ENCODE assay signal across 8 cellular contexts in the genomic region with DNA sequence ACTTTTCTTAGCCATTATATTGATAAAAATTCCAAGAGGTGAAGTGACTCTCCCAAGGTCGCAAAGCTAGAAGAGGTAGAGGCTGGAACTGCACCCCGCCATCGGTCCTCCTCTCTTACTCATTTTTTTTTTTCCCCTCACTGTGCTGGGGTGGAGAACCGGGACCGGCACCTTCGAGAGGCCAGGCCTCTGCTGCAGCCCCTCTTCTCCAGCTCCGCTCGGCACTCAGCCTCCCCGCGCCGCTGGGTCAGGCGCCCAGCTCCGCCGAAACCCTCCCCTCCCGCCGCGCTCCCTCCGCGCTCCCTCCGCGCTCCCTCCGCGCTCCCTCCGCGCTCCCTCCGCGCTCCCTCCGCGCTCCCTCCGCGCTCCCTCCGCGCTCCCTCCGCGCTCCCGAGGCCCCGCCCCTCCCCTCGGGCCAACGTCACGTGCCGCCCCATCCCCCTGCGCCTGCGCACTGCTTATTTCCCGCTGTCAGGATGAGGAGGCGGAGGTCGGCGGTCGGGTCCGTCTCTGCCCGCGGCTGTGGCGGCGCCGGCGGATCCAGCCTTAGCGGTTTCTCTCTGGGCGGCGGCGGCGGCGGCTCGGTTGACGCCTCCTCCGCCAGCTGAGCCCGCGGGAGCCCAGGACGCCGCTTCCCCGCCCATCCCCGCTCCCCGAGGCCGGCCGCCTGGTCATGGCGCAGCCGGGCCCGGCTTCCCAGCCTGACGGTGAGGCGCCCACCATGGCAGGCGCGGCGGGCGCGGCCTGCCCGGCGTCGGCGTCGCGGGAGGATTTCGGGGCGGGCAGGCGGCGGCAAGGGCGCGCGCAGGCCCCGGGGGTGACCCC. TPM values are rescaled to one million over a fixed set of nuclear protein-coding genes. Genes with fewer than 3 reads are reported as not detected.
DNase-seq lines count a peak whose midpoint lies in the region; ATAC-seq and TF ChIP-seq lines count a peak whose summit lies in the region.

A gene with protein sequence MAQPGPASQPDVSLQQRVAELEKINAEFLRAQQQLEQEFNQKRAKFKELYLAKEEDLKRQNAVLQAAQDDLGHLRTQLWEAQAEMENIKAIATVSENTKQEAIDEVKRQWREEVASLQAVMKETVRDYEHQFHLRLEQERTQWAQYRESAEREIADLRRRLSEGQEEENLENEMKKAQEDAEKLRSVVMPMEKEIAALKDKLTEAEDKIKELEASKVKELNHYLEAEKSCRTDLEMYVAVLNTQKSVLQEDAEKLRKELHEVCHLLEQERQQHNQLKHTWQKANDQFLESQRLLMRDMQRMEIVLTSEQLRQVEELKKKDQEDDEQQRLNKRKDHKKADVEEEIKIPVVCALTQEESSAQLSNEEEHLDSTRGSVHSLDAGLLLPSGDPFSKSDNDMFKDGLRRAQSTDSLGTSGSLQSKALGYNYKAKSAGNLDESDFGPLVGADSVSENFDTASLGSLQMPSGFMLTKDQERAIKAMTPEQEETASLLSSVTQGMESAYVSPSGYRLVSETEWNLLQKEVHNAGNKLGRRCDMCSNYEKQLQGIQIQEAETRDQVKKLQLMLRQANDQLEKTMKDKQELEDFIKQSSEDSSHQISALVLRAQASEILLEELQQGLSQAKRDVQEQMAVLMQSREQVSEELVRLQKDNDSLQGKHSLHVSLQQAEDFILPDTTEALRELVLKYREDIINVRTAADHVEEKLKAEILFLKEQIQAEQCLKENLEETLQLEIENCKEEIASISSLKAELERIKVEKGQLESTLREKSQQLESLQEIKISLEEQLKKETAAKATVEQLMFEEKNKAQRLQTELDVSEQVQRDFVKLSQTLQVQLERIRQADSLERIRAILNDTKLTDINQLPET (plus strand): TSS at position 471 of the 825 bp plus-strand sequence. CDS start 203 bp downstream, at position 674.

- H3K79me2 ChIP-seq in Karpas-422 (ENCODE audit: low read length) (peaks cover 45% of the 10 kb centered on the region), fibroblast of lung (ENCODE audit: control insufficient read depth, insufficient read depth, low read length) (peaks cover 43% of the 10 kb centered on the region)

- intact Hi-C loops in Caco-2 (cut with micrococcal nuclease; ENCODE audit: unreplicated experiment) = no loop called here
- intact Hi-C loops in naive thymus-derived CD4-positive, alpha-beta T cell (cut with micrococcal nuclease) = loop anchor here (1.0 to 2.0 kb wide), 8 partner anchors 17 to 572 kb away; a partner anchor contains a TSS

- H3K27me3 ChIP-seq in Caco-2 (replicated peaks; ENCODE audit: control insufficient read depth, insufficient read depth, low read length) (no peaks in the 10 kb centered on the region), Karpas-422 (ENCODE audit: low read length) (no peaks in the 10 kb centered on the region), fibroblast of lung (ENCODE audit: control insufficient read depth, insufficient read depth, low read length) (no peaks in the 10 kb centered on the region)
- no peaks in the 10 kb centered on the region for H3K27me3 ChIP-seq in naive thymus-derived CD4-positive, alpha-beta T cell (ENCODE audit: control insufficient read depth in 2 of 2, insufficient read depth in 2 of 2, low read length in 2 of 2)

- H3K9me3 Mint-ChIP-seq in Caco-2 (ENCODE audit: unreplicated experiment) = no peaks in the 10 kb centered on the region
- peaks cover 0 to 2% (median 0%) of the 10 kb centered on the region in 11 donors for H3K9me3 Mint-ChIP-seq in naive thymus-derived CD4-positive, alpha-beta T cell
- no peaks in the 10 kb centered on the region for H3K9me3 Mint-ChIP-seq in stimulated activated memory B cell treated with anti-CD40 and anti-IgM and Interleukin-4, amounts not matched to agents 10 μg/mL and 1 μg/mL and 100 μg/mL, for 72 hours

- peaks cover 7% of the 10 kb centered on the region for H3K4me1 Mint-ChIP-seq in Caco-2 (ENCODE audit: low read depth, unreplicated experiment)
- H3K4me1 Mint-ChIP-seq in naive thymus-derived CD4-positive, alpha-beta T cell = peaks cover 24 to 47% (median 37%) of the 10 kb centered on the region in 7 donors
- peaks cover 37% of the 10 kb centered on the region for H3K4me1 Mint-ChIP-seq in stimulated activated memory B cell treated with anti-CD40 and anti-IgM and Interleukin-4, amounts not matched to agents 10 μg/mL and 1 μg/mL and 100 μg/mL, for 72 hours

- POLR2A ChIA-PET in Caco-2 (lab: Charles Lee) = interaction anchor here (0.7 kb wide), 1 partner anchor 13 kb away, joined by 5 read pairs; no protein-coding TSS in a partner anchor
- POLR2A ChIA-PET in naive thymus-derived CD4-positive, alpha-beta T cell (lab: Charles Lee) = interaction anchor here (0.5 to 1.9 kb wide), 19 partner anchors 9 to 1646 kb away, joined by 3 to 5 read pairs (median 3); a partner anchor contains a TSS

- H3K36me3 Mint-ChIP-seq in Caco-2 (ENCODE audit: insufficient read depth, unreplicated experiment) = no peaks in the 10 kb centered on the region
- peaks cover 0 to 9% (median 0%) of the 10 kb centered on the region in 5 donors for H3K36me3 Mint-ChIP-seq in naive thymus-derived CD4-positive, alpha-beta T cell
- peaks cover 9% of the 10 kb centered on the region for H3K36me3 Mint-ChIP-seq in stimulated activated memory B cell treated with anti-CD40 and anti-IgM and Interleukin-4, amounts not matched to agents 10 μg/mL and 1 μg/mL and 100 μg/mL, for 72 hours

- H3K36me3 ChIP-seq in Caco-2 (ENCODE audit: control insufficient read depth, insufficient read depth, low read length) = no peaks in the 10 kb centered on the region
- peaks cover 14% of the 10 kb centered on the region for H3K36me3 ChIP-seq in Karpas-422 (ENCODE audit: insufficient read depth, low read length)
- no peaks in the 10 kb centered on the region for H3K36me3 ChIP-seq in fibroblast of lung (ENCODE audit: control insufficient read depth, insufficient read depth, low read length)
- peaks cover 0 to 4% (median 0%) of the 10 kb centered on the region in 3 experiments for H3K36me3 ChIP-seq in naive thymus-derived CD4-positive, alpha-beta T cell (ENCODE audit: control insufficient read depth in 2 of 3, insufficient read depth in 3 of 3, low read length in 3 of 3)

- no peaks in the 10 kb centered on the region for H3K9me3 ChIP-seq in Caco-2
- no peaks in the 10 kb centered on the region for H3K9me3 ChIP-seq in Karpas-422 (ENCODE audit: low read length)
- H3K9me3 ChIP-seq in fibroblast of lung (ENCODE audit: control insufficient read depth, insufficient read depth, low read depth, low read length) = no peaks in the 10 kb centered on the region
- no peaks in the 10 kb centered on the region for H3K9me3 ChIP-seq in naive thymus-derived CD4-positive, alpha-beta T cell (ENCODE audit: control insufficient read depth in 2 of 3, low read length in 3 of 3)

- H3K27ac Mint-ChIP-seq in Caco-2 (ENCODE audit: unreplicated experiment) = peak within 1 kb of the TSS; percentile 50
- H3K27ac Mint-ChIP-seq in naive thymus-derived CD4-positive, alpha-beta T cell = peak within 1 kb of the TSS; percentile 64 to 93 (median 88)
- H3K27ac Mint-ChIP-seq in stimulated activated memory B cell treated with anti-CD40 and anti-IgM and Interleukin-4, amounts not matched to agents 10 μg/mL and 1 μg/mL and 100 μg/mL, for 72 hours = peak within 1 kb of the TSS; percentile 81

- H3K9ac ChIP-seq in Karpas-422 (ENCODE audit: low read length) (peak within 1 kb of the TSS; percentile 88), fibroblast of lung (ENCODE audit: insufficient read depth, low read length) (peak within 1 kb of the TSS; percentile 84)

- ATAC-seq in GM21515 (IDR thresholded peaks at IDR 0.05; ENCODE audit: unreplicated experiment) = peak; percentile 66
- ATAC-seq in naive thymus-derived CD4-positive, alpha-beta T cell = peak; percentile 94
- ATAC-seq in stimulated activated memory B cell treated with anti-CD40 and anti-IgM and Interleukin-4, amounts not matched to agents 10 μg/mL and 1 μg/mL and 100 μg/mL, for 72 hours = peak; percentile 91

- no peaks in the 10 kb centered on the region for H3K9me2 ChIP-seq in Karpas-422 (replicated peaks; ENCODE audit: insufficient read depth, low read length)

- CTCF ChIA-PET in Caco-2 (lab: Charles Lee) = no interaction called here
- CTCF ChIA-PET in naive thymus-derived CD4-positive, alpha-beta T cell (lab: Charles Lee) = interaction anchor here (0.8 to 1.2 kb wide), 2 partner anchors 28 to 83 kb away, joined by 3 read pairs; no protein-coding TSS in a partner anchor

- peak within 1 kb of the TSS; percentile 69 for H2AFZ ChIP-seq in Karpas-422 (ENCODE audit: low read length)
- H2AFZ ChIP-seq in fibroblast of lung (ENCODE audit: low read length) = peak within 1 kb of the TSS; percentile 80

- no peaks in the 10 kb centered on the region for H3K4me1 ChIP-seq in Caco-2
- H3K4me1 ChIP-seq in Karpas-422 (ENCODE audit: low read length) = peaks cover 38% of the 10 kb centered on the region
- peaks cover 2% of the 10 kb centered on the region for H3K4me1 ChIP-seq in fibroblast of lung (ENCODE audit: control insufficient read depth, extremely low read depth, insufficient read depth, low read length)
- H3K4me1 ChIP-seq in naive thymus-derived CD4-positive, alpha-beta T cell (ENCODE audit: control insufficient read depth in 2 of 2, insufficient read depth in 2 of 2, low read length in 2 of 2) = peaks cover 16 to 24% of the 10 kb centered on the region in 2 donors

- H3K4me3 Mint-ChIP-seq in Caco-2 (ENCODE audit: unreplicated experiment) = peak within 1 kb of the TSS; percentile 71
- peak within 1 kb of the TSS; percentile 72 to 95 (median 88) for H3K4me3 Mint-ChIP-seq in naive thymus-derived CD4-positive, alpha-beta T cell
- peak within 1 kb of the TSS; percentile 90 for H3K4me3 Mint-ChIP-seq in stimulated activated memory B cell treated with anti-CD40 and anti-IgM and Interleukin-4, amounts not matched to agents 10 μg/mL and 1 μg/mL and 100 μg/mL, for 72 hours

- H3K27me3 Mint-ChIP-seq in Caco-2 (ENCODE audit: insufficient read depth, unreplicated experiment) = no peaks in the 10 kb centered on the region
- H3K27me3 Mint-ChIP-seq in naive thymus-derived CD4-positive, alpha-beta T cell = no peaks in the 10 kb centered on the region
- H3K27me3 Mint-ChIP-seq in stimulated activated memory B cell treated with anti-CD40 and anti-IgM and Interleukin-4, amounts not matched to agents 10 μg/mL and 1 μg/mL and 100 μg/mL, for 72 hours = no peaks in the 10 kb centered on the region

- H3K4me2 ChIP-seq in Karpas-422 (ENCODE audit: low read depth, low read length, poor library complexity, severe bottlenecking) (peak within 1 kb of the TSS; percentile 96), fibroblast of lung (ENCODE audit: extremely low read depth, insufficient read depth, low read length) (peak within 1 kb of the TSS; percentile 88)

- peaks cover 24% of the 10 kb centered on the region; the same call in 1 of the 2 replicates for H4K20me1 ChIP-seq in Karpas-422 (ENCODE audit: insufficient read depth, low read depth, low read length)
- no peaks in the 10 kb centered on the region for H4K20me1 ChIP-seq in fibroblast of lung (ENCODE audit: control insufficient read depth, extremely low read depth, insufficient read depth, low read length)

- TF ChIP-seq CTCF in Caco-2 (IDR thresholded peaks at IDR 0.05; ENCODE audit: insufficient read depth in 1 of 2, low read depth in 1 of 2, low read length in 1 of 2, severe bottlenecking in 1 of 2, unreplicated experiment in 1 of 2) (no peak), fibroblast of lung (conservative IDR thresholded peaks at IDR 0.05 in 1 of 2, IDR thresholded peaks at IDR 0.05 in 1 of 2; ENCODE audit: low read depth in 1 of 2, low read length in 2 of 2) (peak in 1 of 2 donors; percentile 27)

- H3K4me3 ChIP-seq in Caco-2 (ENCODE audit: low read depth, low read length) (peak within 1 kb of the TSS; percentile 62), Karpas-422 (ENCODE audit: low read length) (peak within 1 kb of the TSS; percentile 99), fibroblast of lung (replicated peaks in 1 of 4; ENCODE audit: control extremely low read depth in 1 of 4, insufficient read depth in 1 of 4, low read depth in 3 of 4, low read length in 4 of 4) (peak within 1 kb of the TSS; percentile 65 to 93 (median 72))
- H3K4me3 ChIP-seq in naive thymus-derived CD4-positive, alpha-beta T cell (ENCODE audit: low read length) = peak within 1 kb of the TSS; percentile 54

- BruUV-seq in Caco-2 (replicated peaks; lab: Mats Ljungman, UMichigan) = no TSS peak

- DNase-seq in Caco-2 = peak; percentile 86 to 91
- peak; percentile 97 for DNase-seq in Karpas-422
- peak; percentile 82 for DNase-seq in RPMI7951 (ENCODE audit: low read depth)
- peak; percentile 91 to 93 for DNase-seq in activated T-helper 1 cell treated with anti-CD3 and anti-CD28 coated beads, Interleukin-2, amount 50 U/mL, for 16 hours (ENCODE audit: low read depth in 1 of 2, low spot score in 1 of 2)
- DNase-seq in fibroblast of lung (ENCODE audit: low read depth in 2 of 2) = peak; percentile 86 to 90
- peak; percentile 88 to 98 (median 92) for DNase-seq in naive thymus-derived CD4-positive, alpha-beta T cell

- H3K27ac ChIP-seq in Karpas-422 (ENCODE audit: low read length) (peak within 1 kb of the TSS; percentile 43), fibroblast of lung (ENCODE audit: insufficient read depth, low read length) (peak within 1 kb of the TSS; percentile 70)
- H3K27ac ChIP-seq in naive thymus-derived CD4-positive, alpha-beta T cell (ENCODE audit: low read depth, low read length) = peak within 1 kb of the TSS; percentile 86

RNA-seq across cellular contexts. Expression of the gene that starts here (rescaled TPM):
- total RNA-seq in Caco-2 (2022) = 21.8 and 22.4 TPM in 2 replicates
- total RNA-seq in Karpas-422 (2014; rRNA removed; shearing (Covaris generic); ENCODE audit: low replicate concordance) = 16.2 and 20.3 TPM in 2 replicates
- total RNA-seq in RPMI7951 (2014; rRNA removed; shearing (Covaris generic)) = 17.9 and 18.3 TPM in 2 replicates
- total RNA-seq in fibroblast of lung = 46.5 and 64.4 TPM in 2 replicates
- polyA plus RNA-seq in fibroblast of lung = 33.6 and 46.3 TPM in 2 replicates
- 32.0 and 38.7 TPM in 2 replicates for polyA plus RNA-seq in fibroblast of lung (2012)
- 17.6 and 31.6 TPM in 2 replicates for polyA minus RNA-seq in fibroblast of lung (ENCODE audit: low replicate concordance)
- 10 to 100 TPM; 37.3 to 58.5 (median 44.6) TPM for total RNA-seq in naive thymus-derived CD4-positive, alpha-beta T cell
- 10 to 100 TPM; 26.2 to 35.9 TPM for polyA plus RNA-seq in naive thymus-derived CD4-positive, alpha-beta T cell

Comparison
In these comparisons a context has a peak if more than half of its experiments do, and no peak if none do; other contexts are left out.
1. Peak in every context shown above with its lines: DNase-seq, ATAC-seq, H3K4me3 ChIP-seq and H3K27ac ChIP-seq.